Comparison of ENCODE assay signal across 2 cellular contexts in the genomic region with DNA sequence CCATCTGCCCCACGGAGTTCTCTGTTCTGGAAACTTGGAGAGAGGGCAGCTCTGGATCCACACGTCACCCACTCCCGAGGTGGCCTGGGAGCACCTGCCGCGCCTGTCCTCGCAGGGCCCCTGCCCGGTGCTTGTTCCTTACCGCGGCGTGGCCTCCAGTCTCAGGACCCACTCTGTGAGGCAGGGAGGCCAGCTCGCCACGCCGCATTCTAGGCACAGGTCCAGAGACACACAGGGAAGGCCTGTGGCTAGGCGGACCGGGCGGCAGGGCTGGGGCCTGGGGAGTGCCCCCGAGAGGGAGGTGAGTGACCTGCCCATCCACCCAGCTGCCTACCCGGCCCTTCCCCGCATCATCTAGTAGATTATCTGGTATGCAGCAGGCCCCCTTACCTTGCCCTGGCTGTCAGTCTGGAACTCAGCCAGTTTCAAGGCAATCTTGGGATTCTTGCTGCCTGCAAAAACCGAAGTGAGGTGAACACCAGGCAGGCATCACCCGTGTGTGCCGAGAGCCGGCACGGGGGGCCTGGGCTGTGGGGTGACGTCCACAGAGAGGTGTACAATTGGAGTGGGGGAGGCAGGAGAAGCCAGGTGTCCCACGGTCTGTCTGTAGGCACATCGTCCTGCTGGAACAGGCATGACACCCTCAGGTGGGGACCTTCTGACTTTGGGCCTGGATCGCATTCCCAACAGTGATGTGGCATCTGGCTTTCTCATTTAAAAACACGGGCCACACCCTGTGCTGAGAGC.
TF ChIP-seq lines count a peak whose summit lies in the region.

No MANE protein-coding gene starts in this region.

TF ChIP-seq in K562, 482 proteins besides CTCF, POLR2A, EP300 and RAD21:
- TF ChIP-seq HEY1 (CRISPR knock-in tag; IDR thresholded peaks at IDR 0.05; ENCODE audit: borderline replicate concordance) (no peak), POLR2G (IDR thresholded peaks at IDR 0.05; ENCODE audit: low read depth, low read length) (peak; percentile 53; the same call in 1 of the 2 replicates), NFIC (IDR thresholded peaks at IDR 0.05) (peak; percentile 18; the same call in 1 of the 2 replicates), ASH1L (IDR thresholded peaks at IDR 0.05; ENCODE audit: borderline replicate concordance, low read depth, partially characterized antibody) (no peak)

TF ChIP-seq in HepG2, 621 proteins besides CTCF, POLR2A, EP300 and RAD21:
- TF ChIP-seq NFATC3 (CRISPR knock-in tag; IDR thresholded peaks at IDR 0.05) (no peak), RBFOX2 (IDR thresholded peaks at IDR 0.05; ENCODE audit: low read depth, low read length) (0 out of 2 replicates have a peak, but pooled peaks have one; percentile 29)
